20 cellular contexts compared by ENCODE assay signal in the genomic region with DNA sequence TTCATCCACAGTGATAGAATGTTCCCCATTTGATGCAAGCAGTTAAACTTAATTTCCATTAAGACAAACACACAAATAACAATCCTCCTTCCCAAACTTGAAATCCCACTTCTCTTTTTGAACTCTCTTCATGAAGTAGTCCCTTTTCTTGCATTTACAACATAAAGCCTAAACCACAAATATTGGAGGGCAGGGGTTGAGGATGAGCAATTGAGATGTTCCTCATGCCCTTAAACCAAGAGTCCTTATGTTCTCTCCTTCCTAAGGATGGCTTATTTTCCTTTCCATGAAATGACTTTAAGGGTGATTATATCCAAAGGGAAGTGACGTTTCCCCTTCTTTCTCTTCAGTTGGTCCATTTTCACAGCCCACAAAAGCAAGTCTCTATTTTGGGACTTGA.
"Had no signal": no experiment of that assay in that cellular context is flagged by ENCODE, and none has a peak within 500 bp of the region (broad histone marks: within the 10 kb centered on the region; RNA-seq: fewer than 3 reads in every experiment).

No MANE protein-coding gene starts in this region.

- H3K36me3 ChIP-seq: gastrocnemius medialis, right lobe of liver, tibial nerve had no signal

- DNase-seq: dermis blood vessel endothelial cell; endodermal cell; erythroblast; gastrocnemius medialis; heart right ventricle; hypothalamus; mammary epithelial cell; naive thymus-derived CD4-positive, alpha-beta T cell; nephron progenitor cell; psoas muscle; retina; right lobe of liver; stimulated activated CD4-positive, alpha-beta T cell treated with anti-CD3 and anti-CD28 coated beads, Interleukin-2, amount 100 ng/mL, for 24 hours; stimulated activated CD4-positive, alpha-beta T cell treated with anti-CD3 and anti-CD28 coated beads, Interleukin-4, amount 100 ng/mL, for 4 hours; stimulated activated naive B cell treated with anti-CD40 and anti-IgM and Interleukin-4, amounts not matched to agents 10 μg/mL and 1 μg/mL and 100 μg/mL, for 72 hours; stimulated activated naive CD8-positive, alpha-beta T cell treated with anti-CD3 and anti-CD28 coated beads, Interleukin-15, amount 100 ng/mL, for 72 hours; testis had no signal

- H3K27me3 ChIP-seq: gastrocnemius medialis, heart right ventricle, right lobe of liver, testis, tibial nerve had no signal

- H3K4me3 ChIP-seq: gastrocnemius medialis, heart right ventricle, psoas muscle, right lobe of liver, skin epidermis, testis, tibial nerve had no signal

- ATAC-seq: gastrocnemius medialis; heart right ventricle; left lobe of liver; naive thymus-derived CD4-positive, alpha-beta T cell; psoas muscle; right lobe of liver; stimulated activated naive B cell treated with anti-CD40 and anti-IgM and Interleukin-4, amounts not matched to agents 10 μg/mL and 1 μg/mL and 100 μg/mL, for 72 hours; stimulated activated naive CD8-positive, alpha-beta T cell treated with anti-CD3 and anti-CD28 coated beads, Interleukin-15, amount 100 ng/mL, for 72 hours had no signal
